16 cellular contexts compared by ENCODE assay signal in genomic region chr9:24464321-24464951, GRCh38.
DNase-seq lines count a peak whose midpoint lies in the region; ATAC-seq and TF ChIP-seq lines count a peak whose summit lies in the region.
"Had no signal": no experiment of that assay in that cellular context is flagged by ENCODE, and none has a peak within 500 bp of the region (broad histone marks: within the 10 kb centered on the region; RNA-seq: fewer than 3 reads in every experiment).

No MANE protein-coding gene starts in this region.

- H3K4me3 ChIP-seq in NT2/D1 (ENCODE audit: insufficient read length, low read depth) (no peak overlapping the region), epithelial cell of esophagus (ENCODE audit: low read length) (no peak overlapping the region)
- H3K4me3 ChIP-seq: right lobe of liver, tibial nerve had no signal

- H3K9me3 ChIP-seq in NT2/D1 (ENCODE audit: insufficient read depth, low read length): no peaks in the 10 kb centered on the region
- H3K9me3 ChIP-seq: BE2C, right lobe of liver, tibial nerve had no signal

- peak overlapping the region; percentile 73 for H3K27ac Mint-ChIP-seq in nephron progenitor cell
- H3K27ac Mint-ChIP-seq: naive thymus-derived CD4-positive, alpha-beta T cell had no signal

- no peak for ATAC-seq in HG03159 (IDR thresholded peaks at IDR 0.05; ENCODE audit: unreplicated experiment)
- ATAC-seq: naive thymus-derived CD4-positive, alpha-beta T cell; right lobe of liver had no signal

- DNase-seq in HK-2 (ENCODE audit: unreplicated experiment): peak; percentile 13
- DNase-seq in NT2/D1 (ENCODE audit: low read depth, low spot score): peak; percentile 36
- DNase-seq in epithelial cell of esophagus (ENCODE audit: low read depth): peak; percentile 83
- no peak for DNase-seq in nephron progenitor cell
- DNase-seq in activated CD4-positive, CD25-positive, alpha-beta regulatory T cell treated with anti-CD3 and anti-CD28 coated beads, Interleukin-2, amount 50 U/mL, for 72 hours: no peak
- no peak for DNase-seq in DMS153 treated with DMSO at 0.1 percent for 48 hours (lab: John Stamatoyannopoulos, UW; ENCODE audit: unreplicated experiment)
- DNase-seq in posterior cingulate gyrus: no peak
- DNase-seq: activated effector memory CD4-positive, alpha-beta T cell treated with anti-CD3 and anti-CD28 coated beads, Interleukin-2, amount 50 U/mL, for 16 hours; BE2C; DMS153; NCI-H2081; right lobe of liver; stimulated activated CD4-positive, alpha-beta T cell treated with anti-CD3 and anti-CD28 coated beads, Interleukin-4, amount 100 ng/mL, for 1 hour had no signal

- H3K27me3 Mint-ChIP-seq in nephron progenitor cell (ENCODE audit: low read depth, poor library complexity): no peaks in the 10 kb centered on the region
- H3K27me3 Mint-ChIP-seq: naive thymus-derived CD4-positive, alpha-beta T cell had no signal

- no peak overlapping the region for H3K9ac ChIP-seq in NT2/D1 (ENCODE audit: insufficient read length, low read depth)

- no peaks in the 10 kb centered on the region for H3K4me1 ChIP-seq in NT2/D1 (ENCODE audit: insufficient read depth, insufficient read length)
- H3K4me1 ChIP-seq: BE2C, right lobe of liver, tibial nerve had no signal

- H3K36me3 Mint-ChIP-seq in nephron progenitor cell (ENCODE audit: low read depth): no peaks in the 10 kb centered on the region
- H3K36me3 Mint-ChIP-seq: naive thymus-derived CD4-positive, alpha-beta T cell had no signal

- intact Hi-C loops in posterior cingulate gyrus (cut with DNase I): no loop called here

- H3K9me3 Mint-ChIP-seq in nephron progenitor cell: no peaks in the 10 kb centered on the region

- no peaks in the 10 kb centered on the region for H3K27me3 ChIP-seq in NT2/D1 (ENCODE audit: insufficient read depth, insufficient read length)
- H3K27me3 ChIP-seq: BE2C, right lobe of liver, tibial nerve had no signal

- H3K36me3 ChIP-seq in NT2/D1 (ENCODE audit: insufficient read depth, insufficient read length, low read length): no peaks in the 10 kb centered on the region
- H3K36me3 ChIP-seq: BE2C, right lobe of liver, tibial nerve had no signal

- no peak overlapping the region for H3K4me3 Mint-ChIP-seq in nephron progenitor cell
- H3K4me3 Mint-ChIP-seq: naive thymus-derived CD4-positive, alpha-beta T cell had no signal

- TF ChIP-seq CTCF in epithelial cell of esophagus (IDR thresholded peaks at IDR 0.05; ENCODE audit: insufficient read depth, low read depth, low read length, missing control alignments) (no peak), nephron progenitor cell (IDR thresholded peaks at IDR 0.05) (no peak)

- peaks cover 9% of the 10 kb centered on the region for H3K4me1 Mint-ChIP-seq in nephron progenitor cell

Comparison
In these comparisons a context has a peak if more than half of its experiments do, and no peak if none do; other contexts are left out.
1. DNase-seq: peak in HK-2 (single experiment), NT2/D1 (single experiment) and epithelial cell of esophagus (single experiment); none in nephron progenitor cell (single experiment), activated CD4-positive, CD25-positive, alpha-beta regulatory T cell treated with anti-CD3 and anti-CD28 coated beads, Interleukin-2, amount 50 U/mL, for 72 hours (single experiment), DMS153 treated with DMSO at 0.1 percent for 48 hours (single experiment) and posterior cingulate gyrus (0 of 10).